1 cellular context compared by ENCODE assay signal in genomic region chr6:83875843-83876242, GRCh38.
TF ChIP-seq lines count a peak whose summit lies in the region.

No MANE protein-coding gene starts in this region.

TF ChIP-seq in K562, 482 proteins besides CTCF, POLR2A, EP300 and RAD21 (continued from another document):
- TF ChIP-seq, protein P1, sequence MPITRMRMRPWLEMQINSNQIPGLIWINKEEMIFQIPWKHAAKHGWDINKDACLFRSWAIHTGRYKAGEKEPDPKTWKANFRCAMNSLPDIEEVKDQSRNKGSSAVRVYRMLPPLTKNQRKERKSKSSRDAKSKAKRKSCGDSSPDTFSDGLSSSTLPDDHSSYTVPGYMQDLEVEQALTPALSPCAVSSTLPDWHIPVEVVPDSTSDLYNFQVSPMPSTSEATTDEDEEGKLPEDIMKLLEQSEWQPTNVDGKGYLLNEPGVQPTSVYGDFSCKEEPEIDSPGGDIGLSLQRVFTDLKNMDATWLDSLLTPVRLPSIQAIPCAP (CRISPR knock-in tag; IDR thresholded peaks at IDR 0.05; ENCODE audit: borderline replicate concordance) = no peak
- TF ChIP-seq ZNF449 (CRISPR knock-in tag; IDR thresholded peaks at IDR 0.05) (no peak), PTRF (tag; IDR thresholded peaks at IDR 0.05) (peak; percentile 50; the same call in 1 of the 2 replicates), MECOM (CRISPR knock-in tag; IDR thresholded peaks at IDR 0.05) (0 out of 2 replicates have a peak, but pooled peaks have one; percentile 50), SAP30 (IDR thresholded peaks at IDR 0.05; ENCODE audit: borderline replicate concordance, insufficient read depth, low read depth, low read length, poor library complexity, severe bottlenecking) (no peak), SIN3A (IDR thresholded peaks at IDR 0.05; ENCODE audit: borderline replicate concordance in 2 of 2, control insufficient read depth in 1 of 2, low read depth in 2 of 2, low read length in 2 of 2) (no peak), KAT8 (IDR thresholded peaks at IDR 0.05; ENCODE audit: low read depth) (no peak), TAF7 (tag; IDR thresholded peaks at IDR 0.05) (no peak)
- TF ChIP-seq, protein P2, sequence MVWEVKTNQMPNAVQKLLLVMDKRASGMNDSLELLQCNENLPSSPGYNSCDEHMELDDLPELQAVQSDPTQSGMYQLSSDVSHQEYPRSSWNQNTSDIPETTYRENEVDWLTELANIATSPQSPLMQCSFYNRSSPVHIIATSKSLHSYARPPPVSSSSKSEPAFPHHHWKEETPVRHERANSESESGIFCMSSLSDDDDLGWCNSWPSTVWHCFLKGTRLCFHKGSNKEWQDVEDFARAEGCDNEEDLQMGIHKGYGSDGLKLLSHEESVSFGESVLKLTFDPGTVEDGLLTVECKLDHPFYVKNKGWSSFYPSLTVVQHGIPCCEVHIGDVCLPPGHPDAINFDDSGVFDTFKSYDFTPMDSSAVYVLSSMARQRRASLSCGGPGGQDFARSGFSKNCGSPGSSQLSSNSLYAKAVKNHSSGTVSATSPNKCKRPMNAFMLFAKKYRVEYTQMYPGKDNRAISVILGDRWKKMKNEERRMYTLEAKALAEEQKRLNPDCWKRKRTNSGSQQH (CRISPR knock-in tag; IDR thresholded peaks at IDR 0.05) = no peak
- TF ChIP-seq, protein P3, sequence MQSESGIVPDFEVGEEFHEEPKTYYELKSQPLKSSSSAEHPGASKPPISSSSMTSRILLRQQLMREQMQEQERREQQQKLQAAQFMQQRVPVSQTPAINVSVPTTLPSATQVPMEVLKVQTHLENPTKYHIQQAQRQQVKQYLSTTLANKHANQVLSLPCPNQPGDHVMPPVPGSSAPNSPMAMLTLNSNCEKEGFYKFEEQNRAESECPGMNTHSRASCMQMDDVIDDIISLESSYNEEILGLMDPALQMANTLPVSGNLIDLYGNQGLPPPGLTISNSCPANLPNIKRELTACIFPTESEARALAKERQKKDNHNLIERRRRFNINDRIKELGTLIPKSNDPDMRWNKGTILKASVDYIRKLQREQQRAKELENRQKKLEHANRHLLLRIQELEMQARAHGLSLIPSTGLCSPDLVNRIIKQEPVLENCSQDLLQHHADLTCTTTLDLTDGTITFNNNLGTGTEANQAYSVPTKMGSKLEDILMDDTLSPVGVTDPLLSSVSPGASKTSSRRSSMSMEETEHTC (IDR thresholded peaks at IDR 0.05) = no peak
- TF ChIP-seq, protein P4, sequence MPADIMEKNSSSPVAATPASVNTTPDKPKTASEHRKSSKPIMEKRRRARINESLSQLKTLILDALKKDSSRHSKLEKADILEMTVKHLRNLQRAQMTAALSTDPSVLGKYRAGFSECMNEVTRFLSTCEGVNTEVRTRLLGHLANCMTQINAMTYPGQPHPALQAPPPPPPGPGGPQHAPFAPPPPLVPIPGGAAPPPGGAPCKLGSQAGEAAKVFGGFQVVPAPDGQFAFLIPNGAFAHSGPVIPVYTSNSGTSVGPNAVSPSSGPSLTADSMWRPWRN (IDR thresholded peaks at IDR 0.05; ENCODE audit: low read depth) = no peak
